ENCODE assay signal across 9 cellular contexts in the genomic region with DNA sequence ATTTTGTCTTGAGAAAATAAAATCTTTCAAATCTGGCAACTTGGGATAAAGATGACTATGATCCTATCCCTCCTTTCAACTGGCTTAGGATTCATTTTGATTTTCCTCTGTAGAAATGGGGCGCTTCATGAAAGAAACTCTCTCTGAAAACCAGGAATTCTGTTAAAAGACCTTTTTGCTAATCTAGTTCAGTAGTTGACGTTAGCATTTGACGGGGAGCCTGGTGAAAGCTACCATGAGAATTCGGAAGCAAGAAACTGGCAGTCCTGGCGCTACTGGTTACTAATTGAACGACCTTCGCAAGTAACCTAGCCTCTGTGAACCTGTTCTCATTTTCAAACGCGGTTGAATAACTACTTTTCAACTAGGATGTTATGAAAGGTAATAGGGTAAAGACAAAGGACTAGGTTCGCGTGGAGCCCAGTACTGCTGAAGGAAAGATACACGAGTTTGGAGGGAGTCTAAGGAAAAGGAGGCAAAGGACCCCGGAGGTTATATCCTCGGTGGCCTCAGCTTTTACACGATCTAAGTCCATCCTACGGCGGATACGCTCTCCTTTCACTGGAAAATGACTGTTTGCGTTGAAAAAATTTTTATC. TPM values are rescaled to one million over a fixed set of nuclear protein-coding genes. Genes with fewer than 3 reads are reported as not detected.
DNase-seq lines count a peak whose midpoint lies in the region; ATAC-seq and TF ChIP-seq lines count a peak whose summit lies in the region.
"Had no signal": no experiment of that assay in that cellular context is flagged by ENCODE, and none has a peak within 500 bp of the region (broad histone marks: within the 10 kb centered on the region; RNA-seq: fewer than 3 reads in every experiment).

No MANE protein-coding gene starts in this region.

- H2AFZ ChIP-seq in trophoblast cell (ENCODE audit: insufficient read depth, low read length, poor library complexity), result peak overlapping the region; percentile 38

- H3K4ac ChIP-seq in trophoblast cell (ENCODE audit: low read depth, low read length), result peak overlapping the region; percentile 64

- CTCF ChIA-PET in activated CD8-positive, alpha-beta memory T cell treated with anti-CD3 and anti-CD28 coated beads, Interleukin-2, amount 10 ng/mL, durations not matched to agents 7 days and 5 days (lab: Charles Lee), result interaction anchor here (1.1 to 6.5 kb wide), 9 partner anchors 12 to 101 kb away, joined by 3 to 37 read pairs (median 3); partner anchors contain the start of genes CHPF, GMPPA and TMEM198
- CTCF ChIA-PET in T-cell (lab: Charles Lee), result interaction anchor here (0.6 to 1.1 kb wide), 3 partner anchors 45 to 720 kb away, joined by 3 read pairs; no protein-coding TSS in a partner anchor

- peaks cover 8% of the 10 kb centered on the region for H3K79me2 ChIP-seq in trophoblast cell (ENCODE audit: control insufficient read depth, insufficient read depth, low read length, poor library complexity)

- no peaks in the 10 kb centered on the region for H3K9me3 Mint-ChIP-seq in activated CD8-positive, alpha-beta memory T cell treated with anti-CD3 and anti-CD28 coated beads, Interleukin-2, amount 10 ng/mL, durations not matched to agents 7 days and 5 days (ENCODE audit: low read depth)
- no peaks in the 10 kb centered on the region for H3K9me3 Mint-ChIP-seq in T-cell

- no peaks in the 10 kb centered on the region for H3K9me3 ChIP-seq in trophoblast cell (ENCODE audit: insufficient read depth, low read depth, low read length)

- H3K4me1 Mint-ChIP-seq in activated CD8-positive, alpha-beta memory T cell treated with anti-CD3 and anti-CD28 coated beads, Interleukin-2, amount 10 ng/mL, durations not matched to agents 7 days and 5 days, result peaks cover 16% of the 10 kb centered on the region
- H3K4me1 Mint-ChIP-seq in T-cell, result peaks cover 18 to 24% (median 22%) of the 10 kb centered on the region in 3 donors

- peak overlapping the region; percentile 96 for H3K9ac ChIP-seq in trophoblast cell (ENCODE audit: low read length)

- H4K8ac ChIP-seq in trophoblast cell (ENCODE audit: low read depth, low read length), result peak overlapping the region; percentile 91

- peaks cover 2% of the 10 kb centered on the region for H3K36me3 Mint-ChIP-seq in activated CD8-positive, alpha-beta memory T cell treated with anti-CD3 and anti-CD28 coated beads, Interleukin-2, amount 10 ng/mL, durations not matched to agents 7 days and 5 days
- H3K36me3 Mint-ChIP-seq in T-cell, result peaks cover 13% of the 10 kb centered on the region

- peak overlapping the region; percentile 96 for H2BK120ac ChIP-seq in trophoblast cell (ENCODE audit: insufficient read depth, low read length, poor library complexity)

- peak overlapping the region; percentile 94 for H3K4me3 Mint-ChIP-seq in activated CD8-positive, alpha-beta memory T cell treated with anti-CD3 and anti-CD28 coated beads, Interleukin-2, amount 10 ng/mL, durations not matched to agents 7 days and 5 days
- H3K4me3 Mint-ChIP-seq in T-cell, result peak overlapping the region; percentile 93 to 95 (median 93)

- peak overlapping the region; percentile 80 for H3K4me2 ChIP-seq in trophoblast cell (ENCODE audit: low read length)

- peaks cover 6 to 17% of the 10 kb centered on the region in 2 experiments for H3K4me1 ChIP-seq in trophoblast cell (ENCODE audit: control insufficient read depth in 1 of 2, insufficient read depth in 2 of 2, low read length in 2 of 2)

- H4K12ac ChIP-seq in trophoblast cell (ENCODE audit: low read depth, low read length), result peak overlapping the region; percentile 19

- H3K36me3 ChIP-seq in trophoblast cell (ENCODE audit: control insufficient read depth in 1 of 2, insufficient read depth in 2 of 2, low read length in 2 of 2), result peaks cover 4 to 9% of the 10 kb centered on the region in 2 experiments

- peaks cover 18% of the 10 kb centered on the region for H3K79me1 ChIP-seq in trophoblast cell (ENCODE audit: low read length)

- POLR2A ChIA-PET in T-cell (lab: Charles Lee), result interaction anchor here in 1 of 2 donors (1.0 kb wide), 1 partner anchor 212 kb away, joined by 4 read pairs; no protein-coding TSS in a partner anchor

- peak overlapping the region; percentile 96 for H3K14ac ChIP-seq in trophoblast cell (ENCODE audit: low read length)

- H3K27me3 Mint-ChIP-seq in activated CD8-positive, alpha-beta memory T cell treated with anti-CD3 and anti-CD28 coated beads, Interleukin-2, amount 10 ng/mL, durations not matched to agents 7 days and 5 days, result peaks cover 3% of the 10 kb centered on the region
- peaks cover 11 to 12% of the 10 kb centered on the region in 2 donors for H3K27me3 Mint-ChIP-seq in T-cell

- peak overlapping the region; percentile 79 for H2BK12ac ChIP-seq in trophoblast cell (ENCODE audit: low read length)

- no peak for DNase-seq in activated CD8-positive, alpha-beta memory T cell treated with anti-CD3 and anti-CD28 coated beads, Interleukin-2, amount 10 ng/mL, durations not matched to agents 7 days and 5 days
- DNase-seq in activated CD8-positive, alpha-beta memory T cell treated with anti-CD3 and anti-CD28 coated beads, Interleukin-2, amount 50 U/mL, for 4 hours, result no peak
- DNase-seq in T-cell, result no peak
- DNase-seq in fibroblast of villous mesenchyme (ENCODE audit: low read depth), result peak; percentile 36
- peak; percentile 43 to 66 for DNase-seq in trophoblast cell
- DNase-seq in stimulated activated naive CD4-positive, alpha-beta T cell treated with Interleukin-2 at 50 U/mL for 16 hours (lab: John Stamatoyannopoulos, UW), result no peak

- WGBS in trophoblast cell (ENCODE audit: extremely low coverage, insufficient coverage, insufficient read length), result no CpG with 5 or more reads among the region's 19 CpGs

- H3K4me3 ChIP-seq in fibroblast of villous mesenchyme (ENCODE audit: low read depth, low read length) (peak overlapping the region; percentile 83), trophoblast cell (ENCODE audit: low read depth, low read length) (peak overlapping the region; percentile 86)

- H3K23ac ChIP-seq in trophoblast cell (ENCODE audit: low read length), result no peak overlapping the region

- peak overlapping the region; percentile 99 for H3K27ac ChIP-seq in trophoblast cell (ENCODE audit: low read depth, low read length)

- peak overlapping the region; percentile 93 for H3K18ac ChIP-seq in trophoblast cell (ENCODE audit: low read length)

- peak overlapping the region; percentile 92 for H2BK5ac ChIP-seq in trophoblast cell (ENCODE audit: low read depth, low read length, poor library complexity)

- no peak for TF ChIP-seq CTCF in fibroblast of villous mesenchyme (IDR thresholded peaks at IDR 0.05; ENCODE audit: insufficient read depth, low read depth, low read length)

- peak overlapping the region; percentile 82 for H4K91ac ChIP-seq in trophoblast cell (ENCODE audit: low read depth, low read length)

- peak overlapping the region; percentile 79 for H2AK5ac ChIP-seq in trophoblast cell (ENCODE audit: low read length)

- peak overlapping the region; percentile 93 for H3K27ac Mint-ChIP-seq in activated CD8-positive, alpha-beta memory T cell treated with anti-CD3 and anti-CD28 coated beads, Interleukin-2, amount 10 ng/mL, durations not matched to agents 7 days and 5 days
- peak overlapping the region; percentile 88 to 97 for H3K27ac Mint-ChIP-seq in T-cell

- ATAC-seq in activated CD8-positive, alpha-beta memory T cell treated with anti-CD3 and anti-CD28 coated beads, Interleukin-2, amount 10 ng/mL, durations not matched to agents 7 days and 5 days, result peak; percentile 9
- peak; percentile 5 for ATAC-seq in HG03097 (IDR thresholded peaks at IDR 0.05; ENCODE audit: low FRiP score, unreplicated experiment)
- ATAC-seq in T-cell (replicated peaks in 1 of 4), result peak in 3 of 4 experiments; percentile 1 to 4 (median 2)
- ATAC-seq in HG02884 (IDR thresholded peaks at IDR 0.05; ENCODE audit: unreplicated experiment), result no peak

- H3K27me3 ChIP-seq in trophoblast cell (ENCODE audit: insufficient read depth, low read length), result no peaks in the 10 kb centered on the region

RNA-seq across cellular contexts. Expression of gene STK11IP, which starts 0.6 kb away (rescaled TPM):
- total RNA-seq in activated CD8-positive, alpha-beta memory T cell treated with anti-CD3 and anti-CD28 coated beads, Interleukin-2, amount 10 ng/mL, durations not matched to agents 7 days and 5 days, result 10 to 100 TPM; 27.7 to 30.8 TPM
- total RNA-seq in T-cell, result 10 to 100 TPM; 25.9 to 52.8 (median 49.3) TPM
- total RNA-seq in fibroblast of villous mesenchyme, result 16.4 and 18.7 TPM in 2 replicates
- 19.1 and 19.7 TPM in 2 replicates for polyA plus RNA-seq in trophoblast cell (2013)

RNA-seq across cellular contexts. Expression of gene INHA, which starts 24.9 kb away (rescaled TPM):
- total RNA-seq in activated CD8-positive, alpha-beta memory T cell treated with anti-CD3 and anti-CD28 coated beads, Interleukin-2, amount 10 ng/mL, durations not matched to agents 7 days and 5 days, result not detected
- total RNA-seq in T-cell (under 1 TPM in 1 of 5 donors, not detected in 4; 0.16 TPM), fibroblast of villous mesenchyme (0.43 and 0.64 TPM in 2 replicates)
- polyA plus RNA-seq in trophoblast cell (2013), result 24.7 and 27.9 TPM in 2 replicates
- total RNA-seq: pulmonary artery endothelial cell had no signal

RNA-seq across cellular contexts. Expression of gene OBSL1, which starts 25.7 kb away (rescaled TPM):
- total RNA-seq in activated CD8-positive, alpha-beta memory T cell treated with anti-CD3 and anti-CD28 coated beads, Interleukin-2, amount 10 ng/mL, durations not matched to agents 7 days and 5 days, result under 1 TPM in 1 of 2 experiments, not detected in 1; 0.16 TPM
- 1 to 10 TPM; 1.2 to 2.4 (median 1.2) TPM for total RNA-seq in T-cell
- 67.0 and 86.8 TPM in 2 replicates for total RNA-seq in fibroblast of villous mesenchyme
- 155 and 158 TPM in 2 replicates for polyA plus RNA-seq in trophoblast cell (2013)

RNA-seq across cellular contexts. Expression of gene SLC4A3, which starts 30.4 kb away (rescaled TPM):
- not detected for total RNA-seq in activated CD8-positive, alpha-beta memory T cell treated with anti-CD3 and anti-CD28 coated beads, Interleukin-2, amount 10 ng/mL, durations not matched to agents 7 days and 5 days
- total RNA-seq in T-cell, result under 1 TPM; 0.08 to 0.47 (median 0.37) TPM
- total RNA-seq in fibroblast of villous mesenchyme, result 5.6 and 7.7 TPM in 2 replicates
- 8.9 and 9.4 TPM in 2 replicates for polyA plus RNA-seq in trophoblast cell (2013)

RNA-seq across cellular contexts. Expression of gene TMEM198, which starts 53.2 kb away (rescaled TPM):
- 1 to 10 TPM; 1.8 to 2.8 TPM for total RNA-seq in activated CD8-positive, alpha-beta memory T cell treated with anti-CD3 and anti-CD28 coated beads, Interleukin-2, amount 10 ng/mL, durations not matched to agents 7 days and 5 days
- under 1 TPM; 0.37 to 0.88 (median 0.69) TPM for total RNA-seq in T-cell
- total RNA-seq in fibroblast of villous mesenchyme, result 2.6 and 2.9 TPM in 2 replicates
- 5.0 and 5.5 TPM in 2 replicates for polyA plus RNA-seq in trophoblast cell (2013)
- total RNA-seq: pulmonary artery endothelial cell had no signal

Comparison
In these comparisons a context has a peak if more than half of its experiments do, and no peak if none do; other contexts are left out.
1. DNase-seq: peak in fibroblast of villous mesenchyme (single experiment) and trophoblast cell (2 of 2); none in activated CD8-positive, alpha-beta memory T cell treated with anti-CD3 and anti-CD28 coated beads, Interleukin-2, amount 10 ng/mL, durations not matched to agents 7 days and 5 days (single experiment), activated CD8-positive, alpha-beta memory T cell treated with anti-CD3 and anti-CD28 coated beads, Interleukin-2, amount 50 U/mL, for 4 hours (single experiment), T-cell (0 of 34) and stimulated activated naive CD4-positive, alpha-beta T cell treated with Interleukin-2 at 50 U/mL for 16 hours (single experiment).
2. RNA of gene OBSL1, which starts 25.7 kb away (total RNA-seq): 67.0 to 86.8 TPM in fibroblast of villous mesenchyme; 1.2 to 2.4 TPM in T-cell and 0.16 TPM in activated CD8-positive, alpha-beta memory T cell treated with anti-CD3 and anti-CD28 coated beads, Interleukin-2, amount 10 ng/mL, durations not matched to agents 7 days and 5 days; every median in the first group is over 10 times any median in the second.